ENCODE assay signal across 9 cellular contexts in genomic region chr17:79658811-79659207, GRCh38. TPM values are rescaled to one million over a fixed set of nuclear protein-coding genes. Genes with fewer than 3 reads are reported as not detected.
DNase-seq lines count a peak whose midpoint lies in the region; ATAC-seq and TF ChIP-seq lines count a peak whose summit lies in the region.
"Had no signal": no experiment of that assay in that cellular context is flagged by ENCODE, and none has a peak within 500 bp of the region (broad histone marks: within the 10 kb centered on the region; RNA-seq: fewer than 3 reads in every experiment).

No MANE protein-coding gene starts in this region.

- H3K36me3 ChIP-seq in A673 (ENCODE audit: insufficient read depth, low read length, poor library complexity, severe bottlenecking) (no peaks in the 10 kb centered on the region), H7 (replicated peaks; ENCODE audit: control insufficient read depth, insufficient read depth, low read length) (no peaks in the 10 kb centered on the region)
- H3K36me3 ChIP-seq in effector memory CD4-positive, alpha-beta T cell (ENCODE audit: control insufficient read depth, insufficient read depth, low read length), result no peaks in the 10 kb centered on the region

- H3K9me3 Mint-ChIP-seq in activated T-cell treated with anti-CD3 and anti-CD28 coated beads, Interleukin-2, amount 50 U/mL, for 72 hours, result peaks cover 1 to 2% of the 10 kb centered on the region in 2 donors
- H3K9me3 Mint-ChIP-seq: natural killer cell treated with Interleukin-12 subunit alpha and Interleukin-12 subunit beta and Interleukin-15 and Interleukin-18, amount 100 ng/mL, for 72 hours had no signal

- H3K4me3 ChIP-seq in A673 (ENCODE audit: low read depth, low read length, poor library complexity, severe bottlenecking) (no peak overlapping the region), H7 (ENCODE audit: insufficient read depth, low read depth, low read length) (no peak overlapping the region)
- H3K4me3 ChIP-seq in effector memory CD4-positive, alpha-beta T cell (ENCODE audit: insufficient read depth, low read depth, low read length, poor library complexity, severe bottlenecking), result no peak overlapping the region

- peaks cover 73% of the 10 kb centered on the region for H3K27me3 Mint-ChIP-seq in activated T-cell treated with anti-CD3 and anti-CD28 coated beads, Interleukin-2, amount 50 U/mL, for 72 hours (ENCODE audit: low read depth)

- POLR2A ChIA-PET in A673 (lab: Charles Lee; ENCODE audit: low non-redundant PET), result no interaction called here

- no peak for ATAC-seq in HG02970 (IDR thresholded peaks at IDR 0.05; ENCODE audit: low FRiP score, unreplicated experiment)
- ATAC-seq in HG03025 (IDR thresholded peaks at IDR 0.05; ENCODE audit: low FRiP score, unreplicated experiment), result no peak
- ATAC-seq in activated T-cell treated with anti-CD3 and anti-CD28 coated beads, Interleukin-2, amount 50 U/mL, for 72 hours (replicated peaks in 1 of 2), result no peak

- no peak overlapping the region for H3K27ac Mint-ChIP-seq in activated T-cell treated with anti-CD3 and anti-CD28 coated beads, Interleukin-2, amount 50 U/mL, for 72 hours
- H3K27ac Mint-ChIP-seq: natural killer cell treated with Interleukin-12 subunit alpha and Interleukin-12 subunit beta and Interleukin-15 and Interleukin-18, amount 100 ng/mL, for 72 hours had no signal

- TF ChIP-seq CTCF in A673 (conservative IDR thresholded peaks at IDR 0.05; ENCODE audit: low read depth, low read length) (peak; percentile 62), VCaP (conservative IDR thresholded peaks at IDR 0.05) (peak; percentile 62)

- no peaks in the 10 kb centered on the region for H3K4me1 ChIP-seq in A673 (ENCODE audit: insufficient read depth, low read length, poor library complexity, severe bottlenecking)
- no peaks in the 10 kb centered on the region for H3K4me1 ChIP-seq in effector memory CD4-positive, alpha-beta T cell (ENCODE audit: control insufficient read depth, insufficient read depth, low read length, poor library complexity, severe bottlenecking)

- BruUV-seq in A673 (replicated peaks; lab: Mats Ljungman, UMichigan), result no TSS peak

- peak; percentile 32 for DNase-seq in A673 (ENCODE audit: low spot score)
- DNase-seq in H7, result peak; percentile 77
- peak; percentile 81 for DNase-seq in islet precursor cell
- no peak for DNase-seq in effector memory CD4-positive, alpha-beta T cell
- DNase-seq in activated T-cell treated with anti-CD3 and anti-CD28 coated beads, Interleukin-2, amount 50 U/mL, for 72 hours, result no peak

- intact Hi-C loops in A673 (cut with micrococcal nuclease; ENCODE audit: unreplicated experiment), result no loop called here

- H3K36me3 Mint-ChIP-seq in activated T-cell treated with anti-CD3 and anti-CD28 coated beads, Interleukin-2, amount 50 U/mL, for 72 hours (ENCODE audit: insufficient read depth in 2 of 2), result no peaks in the 10 kb centered on the region
- H3K36me3 Mint-ChIP-seq: natural killer cell treated with Interleukin-12 subunit alpha and Interleukin-12 subunit beta and Interleukin-15 and Interleukin-18, amount 100 ng/mL, for 72 hours had no signal

- H3K4me1 Mint-ChIP-seq in activated T-cell treated with anti-CD3 and anti-CD28 coated beads, Interleukin-2, amount 50 U/mL, for 72 hours (ENCODE audit: low read depth), result no peaks in the 10 kb centered on the region

- no peaks in the 10 kb centered on the region for H3K9me3 ChIP-seq in A673 (ENCODE audit: low read depth, low read length, poor library complexity, severe bottlenecking)
- no peaks in the 10 kb centered on the region for H3K9me3 ChIP-seq in effector memory CD4-positive, alpha-beta T cell (ENCODE audit: control insufficient read depth, low read length)

- H3K27me3 ChIP-seq in A673 (replicated peaks; ENCODE audit: insufficient read depth, low read depth, low read length, poor library complexity), result peaks cover 71% of the 10 kb centered on the region
- H3K27me3 ChIP-seq in H7 (ENCODE audit: control insufficient read depth, insufficient read depth, low read length), result no peaks in the 10 kb centered on the region
- peaks cover 8% of the 10 kb centered on the region for H3K27me3 ChIP-seq in effector memory CD4-positive, alpha-beta T cell (replicated peaks; ENCODE audit: control insufficient read depth, insufficient read depth, low read length, poor library complexity, severe bottlenecking)

- no peak overlapping the region for H3K27ac ChIP-seq in A673 (ENCODE audit: low read depth, low read length, poor library complexity, severe bottlenecking)
- H3K27ac ChIP-seq in VCaP, result peak overlapping the region; percentile 99; the same call in 1 of the 2 replicates
- H3K27ac ChIP-seq in effector memory CD4-positive, alpha-beta T cell (ENCODE audit: insufficient read depth, low read length, poor library complexity, severe bottlenecking), result no peak overlapping the region

- CTCF ChIA-PET in A673 (lab: Charles Lee), result interaction anchor here (0.6 to 1.0 kb wide), 2 partner anchors 136 to 270 kb away, joined by 4 to 10 read pairs; no protein-coding TSS in a partner anchor

- H3K4me3 Mint-ChIP-seq in activated T-cell treated with anti-CD3 and anti-CD28 coated beads, Interleukin-2, amount 50 U/mL, for 72 hours, result no peak overlapping the region
- H3K4me3 Mint-ChIP-seq: natural killer cell treated with Interleukin-12 subunit alpha and Interleukin-12 subunit beta and Interleukin-15 and Interleukin-18, amount 100 ng/mL, for 72 hours had no signal

RNA-seq across cellular contexts. Expression of gene RBFOX3, which starts 48.0 kb away (rescaled TPM):
- not detected in 2 replicates for total RNA-seq in A673 (2021)
- 3.5 and 13.4 TPM in 2 replicates for total RNA-seq in H7 (2014; rRNA removed; shearing (Covaris generic))
- total RNA-seq in activated T-cell treated with anti-CD3 and anti-CD28 coated beads, Interleukin-2, amount 50 U/mL, for 72 hours, result under 1 TPM in 1 of 2 donors, not detected in 1; 0.26 TPM
- total RNA-seq: natural killer cell treated with Interleukin-12 subunit alpha and Interleukin-12 subunit beta and Interleukin-15 and Interleukin-18, amount 100 ng/mL, for 72 hours had no signal

Comparison
In these comparisons a context has a peak if more than half of its experiments do, and no peak if none do; other contexts are left out.
1. DNase-seq: peak in A673 (single experiment), H7 (single experiment) and islet precursor cell (single experiment); none in effector memory CD4-positive, alpha-beta T cell (0 of 3) and activated T-cell treated with anti-CD3 and anti-CD28 coated beads, Interleukin-2, amount 50 U/mL, for 72 hours (0 of 2).